1 cellular context compared by ENCODE assay signal in the genomic region with DNA sequence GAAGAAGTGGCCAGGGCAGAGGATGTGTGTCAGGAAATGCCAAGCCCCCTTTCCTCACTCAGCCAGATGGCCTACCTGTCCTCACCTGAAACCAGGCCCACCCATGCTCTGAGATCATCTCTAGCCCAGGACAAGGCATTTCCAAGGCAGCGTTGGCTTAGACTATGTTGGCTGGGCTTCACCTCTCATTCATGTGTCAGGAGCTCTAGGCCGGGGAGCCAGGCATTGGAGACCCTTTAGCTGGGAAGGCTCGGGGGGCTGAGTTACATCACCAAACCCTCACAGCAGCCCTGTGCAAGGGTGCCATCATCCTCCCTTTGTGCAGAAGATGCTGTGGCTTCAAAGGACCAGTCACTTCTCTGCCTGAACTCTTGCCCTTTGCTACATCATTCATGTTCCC.
TF ChIP-seq lines count a peak whose summit lies in the region.

No MANE protein-coding gene starts in this region.

TF ChIP-seq in endothelial cell of umbilical vein, 7 proteins besides CTCF, POLR2A, EP300 and RAD21 (continued from another document):
- TF ChIP-seq FOS (IDR thresholded peaks at IDR 0.05; ENCODE audit: borderline replicate concordance, insufficient read depth, low read length) (no peak), EZH2 (IDR thresholded peaks at IDR 0.05; ENCODE audit: borderline replicate concordance, low read depth, low read length, severe bottlenecking) (no peak), POLR2AphosphoS5 (IDR thresholded peaks at IDR 0.05; ENCODE audit: insufficient read depth, low read depth, low read length) (peak; percentile 5)
